In genomic region chr11:2105536-2105935, GRCh38 we compare ENCODE assay signal across 15 cellular contexts. TPM values are rescaled to one million over a fixed set of nuclear protein-coding genes. Genes with fewer than 3 reads are reported as not detected.
DNase-seq lines count a peak whose midpoint lies in the region; ATAC-seq and TF ChIP-seq lines count a peak whose summit lies in the region.
"Had no signal": no experiment of that assay in that cellular context is flagged by ENCODE, and none has a peak within 500 bp of the region (broad histone marks: within the 10 kb centered on the region; RNA-seq: fewer than 3 reads in every experiment).

No MANE protein-coding gene starts in this region.

- TF ChIP-seq POLR2A in stomach (IDR thresholded peaks at IDR 0.05) = no peak

- H3K27me3 Mint-ChIP-seq in activated CD4-positive, alpha-beta T cell treated with anti-CD3 and anti-CD28 coated beads, Interleukin-2, amount 10 ng/mL, durations not matched to agents 24 days and 14 days = peaks cover 7% of the 10 kb centered on the region

- TF ChIP-seq EP300 in stomach (IDR thresholded peaks at IDR 0.05) = no peak

- H3K27ac ChIP-seq in psoas muscle (peak overlapping the region; percentile 63), stomach (no peak overlapping the region)
- H3K27ac ChIP-seq: 22Rv1, BLaER1 had no signal

- 23 to 44% (median 30%) methylated on average over 7 of the region's 7 CpGs for WGBS in psoas muscle, 3 donors
- 87 to 93% (median 89%) methylated on average over 3 to 7 of the region's 7 CpGs for WGBS in stomach, 5 donors

- intact Hi-C loops in psoas muscle (cut with DNase I) = no loop called here
- intact Hi-C loops in activated CD4-positive, alpha-beta T cell treated with anti-CD3 and anti-CD28 coated beads, Interleukin-2, amount 10 ng/mL, durations not matched to agents 24 days and 14 days (cut with micrococcal nuclease) = no loop called here
- intact Hi-C loops in stomach (cut with DNase I; ENCODE audit: low total_unique reads) = no loop called here

- peak; percentile 5 for DNase-seq in activated naive CD4-positive, alpha-beta T cell treated with anti-CD3 and anti-CD28 coated beads, Interleukin-2, amount 50 U/mL, for 16 hours
- DNase-seq in activated naive CD4-positive, alpha-beta T cell treated with Interleukin-2 at 50 U/mL for 16 hours = no peak
- peak; percentile 43 for DNase-seq in left lobe of liver (ENCODE audit: low spot score)
- DNase-seq in psoas muscle = peak; percentile 46 to 86
- DNase-seq in medulla oblongata (ENCODE audit: extremely low spot score) = no peak
- DNase-seq in activated CD4-positive, alpha-beta T cell treated with anti-CD3 and anti-CD28 coated beads, Interleukin-2, amount 10 ng/mL, durations not matched to agents 24 days and 14 days = no peak
- DNase-seq in stomach = no peak
- no peak for DNase-seq in NCI-H2029 treated with DMSO at 0.1 percent for 48 hours (lab: John Stamatoyannopoulos, UW)
- DNase-seq: AML-193, Caco-2, DMS53 had no signal

- H3K36me3 Mint-ChIP-seq in activated CD4-positive, alpha-beta T cell treated with anti-CD3 and anti-CD28 coated beads, Interleukin-2, amount 10 ng/mL, durations not matched to agents 24 days and 14 days (ENCODE audit: low read depth) = no peaks in the 10 kb centered on the region
- H3K36me3 Mint-ChIP-seq: CD8-positive, alpha-beta memory T cell had no signal

- no peaks in the 10 kb centered on the region for H3K27me3 ChIP-seq in psoas muscle (ENCODE audit: insufficient read depth in 3 of 3, low read length in 2 of 3)
- H3K27me3 ChIP-seq in stomach = peaks cover 0 to 4% (median 0%) of the 10 kb centered on the region in 3 donors

- H3K9me3 Mint-ChIP-seq in activated CD4-positive, alpha-beta T cell treated with anti-CD3 and anti-CD28 coated beads, Interleukin-2, amount 10 ng/mL, durations not matched to agents 24 days and 14 days = no peaks in the 10 kb centered on the region
- H3K9me3 Mint-ChIP-seq: CD8-positive, alpha-beta memory T cell had no signal

- H3K4me1 Mint-ChIP-seq in activated CD4-positive, alpha-beta T cell treated with anti-CD3 and anti-CD28 coated beads, Interleukin-2, amount 10 ng/mL, durations not matched to agents 24 days and 14 days = no peaks in the 10 kb centered on the region
- H3K4me1 Mint-ChIP-seq: CD8-positive, alpha-beta memory T cell had no signal

- no peak for TF ChIP-seq CTCF in psoas muscle (IDR thresholded peaks at IDR 0.05)
- TF ChIP-seq CTCF in stomach (IDR thresholded peaks at IDR 0.05) = no peak

- H3K4me3 Mint-ChIP-seq in activated CD4-positive, alpha-beta T cell treated with anti-CD3 and anti-CD28 coated beads, Interleukin-2, amount 10 ng/mL, durations not matched to agents 24 days and 14 days = no peak overlapping the region
- H3K4me3 Mint-ChIP-seq: CD8-positive, alpha-beta memory T cell had no signal

- H3K4me1 ChIP-seq in psoas muscle (peaks cover 20% of the 10 kb centered on the region), stomach (peaks cover 0 to 11% (median 2%) of the 10 kb centered on the region in 4 donors)
- H3K4me1 ChIP-seq: Caco-2 had no signal

- H3K36me3 ChIP-seq in psoas muscle (ENCODE audit: insufficient read depth in 1 of 2, low read depth in 1 of 2) = no peaks in the 10 kb centered on the region
- H3K36me3 ChIP-seq in stomach = no peaks in the 10 kb centered on the region
- H3K36me3 ChIP-seq: BLaER1 had no signal

- H3K27ac Mint-ChIP-seq in activated CD4-positive, alpha-beta T cell treated with anti-CD3 and anti-CD28 coated beads, Interleukin-2, amount 10 ng/mL, durations not matched to agents 24 days and 14 days = no peak overlapping the region
- H3K27ac Mint-ChIP-seq: CD8-positive, alpha-beta memory T cell had no signal

- H3K9me3 ChIP-seq in psoas muscle = no peaks in the 10 kb centered on the region
- no peaks in the 10 kb centered on the region for H3K9me3 ChIP-seq in stomach
- H3K9me3 ChIP-seq: BLaER1, Caco-2 had no signal

- H3K4me3 ChIP-seq in psoas muscle (no peak overlapping the region), stomach (no peak overlapping the region)
- H3K4me3 ChIP-seq: BLaER1 had no signal

- peak; percentile 25 for ATAC-seq in left lobe of liver
- peak; percentile 86 to 95 (median 94) for ATAC-seq in psoas muscle
- ATAC-seq: HCT116 had no signal

RNA-seq across cellular contexts. Expression of gene IGF2, which starts 33.7 kb away (rescaled TPM):
- 254 TPM for total RNA-seq in left lobe of liver
- total RNA-seq in psoas muscle = 100 to 1,000 TPM in 3 of 4 donors, 10 to 100 TPM in 1; 60.2 to 471 (median 119) TPM
- 10 to 100 TPM in 2 of 3 donors, 1 to 10 TPM in 1; 5.9 to 38.4 (median 14.6) TPM for polyA plus RNA-seq in psoas muscle
- 0.45 and 1.1 TPM in 2 replicates for total RNA-seq in activated CD4-positive, alpha-beta T cell treated with anti-CD3 and anti-CD28 coated beads, Interleukin-2, amount 10 ng/mL, durations not matched to agents 24 days and 14 days
- 100 to 1,000 TPM in 1 of 5 donors, 10 to 100 TPM in 3, 1 to 10 TPM in 1; 5.2 to 164 (median 29.2) TPM for total RNA-seq in stomach
- polyA plus RNA-seq in stomach = 1 to 10 TPM; 3.8 to 9.6 (median 5.2) TPM
- polyA plus RNA-seq: CD8-positive, alpha-beta memory T cell had no signal

RNA-seq across cellular contexts. Expression of gene INS, which starts 55.5 kb away (rescaled TPM):
- total RNA-seq in left lobe of liver (not detected), psoas muscle (not detected), stomach (not detected)
- polyA plus RNA-seq in psoas muscle (1 to 10 TPM in 1 of 3 donors, under 1 TPM in 1, not detected in 1; 0.65 to 2.8 TPM), stomach (10 to 100 TPM in 1 of 3 donors, 1 to 10 TPM in 1, not detected in 1; 7.2 to 37.6 TPM)
- total RNA-seq in activated CD4-positive, alpha-beta T cell treated with anti-CD3 and anti-CD28 coated beads, Interleukin-2, amount 10 ng/mL, durations not matched to agents 24 days and 14 days = not detected in 2 replicates
- total RNA-seq: Caco-2; CD8-positive, alpha-beta memory T cell had no signal
- polyA plus RNA-seq: CD8-positive, alpha-beta memory T cell had no signal

Comparison
In these comparisons a context has a peak if more than half of its experiments do, and no peak if none do; other contexts are left out.
1. DNase-seq: peak in activated naive CD4-positive, alpha-beta T cell treated with anti-CD3 and anti-CD28 coated beads, Interleukin-2, amount 50 U/mL, for 16 hours (single experiment), left lobe of liver (single experiment) and psoas muscle (2 of 2); none in activated naive CD4-positive, alpha-beta T cell treated with Interleukin-2 at 50 U/mL for 16 hours (single experiment), medulla oblongata (single experiment), activated CD4-positive, alpha-beta T cell treated with anti-CD3 and anti-CD28 coated beads, Interleukin-2, amount 10 ng/mL, durations not matched to agents 24 days and 14 days (single experiment), stomach (single experiment) and NCI-H2029 treated with DMSO at 0.1 percent for 48 hours (single experiment).